ENCODE assay signal across 9 cellular contexts in genomic region chr2:9565436-9566153, GRCh38. TPM values are rescaled to one million over a fixed set of nuclear protein-coding genes. Genes with fewer than 3 reads are reported as not detected.
DNase-seq lines count a peak whose midpoint lies in the region; TF ChIP-seq lines count a peak whose summit lies in the region.
"Had no signal": no experiment of that assay in that cellular context is flagged by ENCODE, and none has a peak within 500 bp of the region (broad histone marks: within the 10 kb centered on the region; RNA-seq: fewer than 3 reads in every experiment).

No MANE protein-coding gene starts in this region.

- H3K9me3 ChIP-seq in A673 (ENCODE audit: low read depth, low read length, poor library complexity, severe bottlenecking), result no peaks in the 10 kb centered on the region
- H3K9me3 ChIP-seq in esophagus (ENCODE audit: control insufficient read depth in 2 of 2, insufficient read depth in 1 of 2, low read depth in 1 of 2, low read length in 1 of 2), result no peaks in the 10 kb centered on the region
- H3K9me3 ChIP-seq in muscle layer of colon (ENCODE audit: low read length), result no peaks in the 10 kb centered on the region
- no peaks in the 10 kb centered on the region for H3K9me3 ChIP-seq in OCI-LY7 (ENCODE audit: low read length)

- H3K27ac ChIP-seq in A673 (ENCODE audit: low read depth, low read length, poor library complexity, severe bottlenecking) (no peak overlapping the region), esophagus (ENCODE audit: low read depth in 2 of 2, low read length in 1 of 2) (peak overlapping the region; percentile 69 to 85), muscle layer of colon (ENCODE audit: low read depth, low read length) (peak overlapping the region; percentile 63), OCI-LY7 (ENCODE audit: low read depth, low read length, poor library complexity, severe bottlenecking) (no peak overlapping the region)

- H3K36me3 ChIP-seq in A673 (ENCODE audit: insufficient read depth, low read length, poor library complexity, severe bottlenecking) (no peaks in the 10 kb centered on the region), esophagus (ENCODE audit: control insufficient read depth in 2 of 2, insufficient read depth in 2 of 2, low read length in 1 of 2) (no peaks in the 10 kb centered on the region), muscle layer of colon (ENCODE audit: insufficient read depth, low read length) (peaks cover 4% of the 10 kb centered on the region), OCI-LY7 (ENCODE audit: insufficient read depth, low read length) (peaks cover 6% of the 10 kb centered on the region)

- TF ChIP-seq CTCF in A673 (conservative IDR thresholded peaks at IDR 0.05; ENCODE audit: low read depth, low read length) (no peak), OCI-LY7 (conservative IDR thresholded peaks at IDR 0.05; ENCODE audit: low read length) (no peak), CD14-positive monocyte (IDR thresholded peaks at IDR 0.05) (no peak)

- CTCF ChIA-PET in A673 (lab: Charles Lee), result no interaction called here
- CTCF ChIA-PET in OCI-LY7 (lab: Charles Lee; ENCODE audit: unreplicated experiment), result no interaction called here

- H2AFZ ChIP-seq in OCI-LY7 (ENCODE audit: low read length), result no peak overlapping the region

- H3K36me3 Mint-ChIP-seq in CD14-positive monocyte, result no peaks in the 10 kb centered on the region
- H3K36me3 Mint-ChIP-seq: CD4-positive, alpha-beta memory T cell had no signal

- H3K4me3 Mint-ChIP-seq in CD14-positive monocyte, result no peak overlapping the region
- H3K4me3 Mint-ChIP-seq: CD4-positive, alpha-beta memory T cell had no signal

- no peaks in the 10 kb centered on the region for H3K79me2 ChIP-seq in OCI-LY7 (ENCODE audit: insufficient read depth, low read depth, low read length)

- H3K4me2 ChIP-seq in OCI-LY7 (ENCODE audit: low read length), result no peak overlapping the region

- no peaks in the 10 kb centered on the region for H3K9me2 ChIP-seq in OCI-LY7 (ENCODE audit: insufficient read depth, low read length)

- BruUV-seq in A673 (replicated peaks; lab: Mats Ljungman, UMichigan), result no TSS peak
- BruUV-seq in OCI-LY7 (replicated peaks; lab: Mats Ljungman, UMichigan), result no TSS peak

- H3K9ac ChIP-seq in muscle layer of colon (ENCODE audit: low read length), result peak overlapping the region; percentile 15

- peaks cover 0 to 2% (median 0%) of the 10 kb centered on the region in 3 donors for H3K27me3 Mint-ChIP-seq in CD14-positive monocyte (ENCODE audit: low read depth in 3 of 3)
- H3K27me3 Mint-ChIP-seq: CD4-positive, alpha-beta memory T cell had no signal

- H4K20me1 ChIP-seq in OCI-LY7 (ENCODE audit: insufficient read depth, low read length), result no peaks in the 10 kb centered on the region

- no peaks in the 10 kb centered on the region for H3K4me1 Mint-ChIP-seq in CD14-positive monocyte
- H3K4me1 Mint-ChIP-seq: CD4-positive, alpha-beta memory T cell had no signal

- H3K27me3 ChIP-seq in A673 (replicated peaks; ENCODE audit: insufficient read depth, low read depth, low read length, poor library complexity) (no peaks in the 10 kb centered on the region), esophagus (ENCODE audit: control insufficient read depth in 1 of 2, insufficient read depth in 2 of 2, low read length in 2 of 2) (no peaks in the 10 kb centered on the region), muscle layer of colon (ENCODE audit: control insufficient read depth in 1 of 2, insufficient read depth in 2 of 2, low read length in 2 of 2) (no peaks in the 10 kb centered on the region)

- POLR2A ChIA-PET in A673 (lab: Charles Lee; ENCODE audit: low non-redundant PET) (no interaction called here), OCI-LY7 (lab: Charles Lee) (no interaction called here)

- H3K4me3 ChIP-seq in A673 (ENCODE audit: low read depth, low read length, poor library complexity, severe bottlenecking), result no peak overlapping the region
- H3K4me3 ChIP-seq in esophagus (ENCODE audit: low read depth in 1 of 2, low read length in 2 of 2), result no peak overlapping the region
- peak overlapping the region; percentile 23 to 27 for H3K4me3 ChIP-seq in muscle layer of colon (ENCODE audit: low read depth in 1 of 2, low read length in 2 of 2)
- no peak overlapping the region for H3K4me3 ChIP-seq in OCI-LY7 (ENCODE audit: low read depth, low read length, poor library complexity, severe bottlenecking)

- H3K27ac Mint-ChIP-seq in CD14-positive monocyte, result no peak overlapping the region
- H3K27ac Mint-ChIP-seq: CD4-positive, alpha-beta memory T cell had no signal

- no peaks in the 10 kb centered on the region for H3K9me3 Mint-ChIP-seq in CD14-positive monocyte
- H3K9me3 Mint-ChIP-seq: CD4-positive, alpha-beta memory T cell had no signal

- WGBS in esophagus, 2 donors, result 67% methylated on average over 11 of the region's 11 CpGs

- peak; percentile 26 for DNase-seq in A673 (ENCODE audit: low spot score)
- DNase-seq in OCI-M1 (lab: John Stamatoyannopoulos, UW), result peak; percentile 45
- no peak for DNase-seq in OCI-LY7 (ENCODE audit: low spot score)
- DNase-seq in superior temporal gyrus (ENCODE audit: extremely low spot score), result no peak
- DNase-seq in retina, result no peak
- DNase-seq in CD14-positive monocyte (ENCODE audit: low spot score), result no peak
- DNase-seq: CD4-positive, alpha-beta memory T cell had no signal

- no peaks in the 10 kb centered on the region for H3K4me1 ChIP-seq in A673 (ENCODE audit: insufficient read depth, low read length, poor library complexity, severe bottlenecking)
- peaks cover 0 to 3% of the 10 kb centered on the region in 2 donors for H3K4me1 ChIP-seq in esophagus (ENCODE audit: control insufficient read depth in 2 of 2, insufficient read depth in 2 of 2, low read length in 1 of 2)
- peaks cover 6% of the 10 kb centered on the region for H3K4me1 ChIP-seq in muscle layer of colon (ENCODE audit: insufficient read depth, low read length)
- no peaks in the 10 kb centered on the region for H3K4me1 ChIP-seq in OCI-LY7 (ENCODE audit: insufficient read depth, low read length, poor library complexity, severe bottlenecking)

- intact Hi-C loops in A673 (cut with micrococcal nuclease; ENCODE audit: unreplicated experiment), result no loop called here
- intact Hi-C loops in OCI-LY7 (cut with micrococcal nuclease; ENCODE audit: unreplicated experiment), result no loop called here
- intact Hi-C loops in CD14-positive monocyte (cut with micrococcal nuclease), result loop anchor here (5.0 to 10.0 kb wide), 2 partner anchors 37 to 51 kb away; no protein-coding TSS in a partner anchor

RNA-seq across cellular contexts. Expression of gene ADAM17, which starts 10.0 kb away (rescaled TPM):
- total RNA-seq in A673 (2021), result 34.2 and 40.1 TPM in 2 replicates
- 1 to 10 TPM; 8.1 to 9.8 TPM for polyA plus RNA-seq in esophagus
- 46.9 and 50.5 TPM in 2 replicates for total RNA-seq in OCI-LY7 (2014; rRNA removed; shearing (Covaris generic))
- 83.3 and 83.9 TPM in 2 replicates for total RNA-seq in OCI-LY7 (2022)
- polyA plus RNA-seq in CD14-positive monocyte, result 10 to 100 TPM; 30.2 to 34.8 TPM

Comparison
In these comparisons a context has a peak if more than half of its experiments do, and no peak if none do; other contexts are left out.
1. DNase-seq: peak in A673 (single experiment) and OCI-M1 (single experiment); none in OCI-LY7 (single experiment), superior temporal gyrus (single experiment), retina (single experiment) and CD14-positive monocyte (single experiment).
2. H3K27ac ChIP-seq: peak in esophagus (2 of 2) and muscle layer of colon (single experiment); none in A673 (single experiment) and OCI-LY7 (single experiment).
3. H3K4me3 ChIP-seq: peak in muscle layer of colon (2 of 2); none in A673 (single experiment), esophagus (0 of 2) and OCI-LY7 (single experiment).
4. intact Hi-C loops: an anchor here in CD14-positive monocyte (5.0 to 10.0 kb wide); none called in A673 and OCI-LY7.